ENCODE assay signal across 22 cellular contexts in genomic region chr10:114802177-114802576, GRCh38.
"Had no signal": no experiment of that assay in that cellular context is flagged by ENCODE, and none has a peak within 500 bp of the region (broad histone marks: within the 10 kb centered on the region; RNA-seq: fewer than 3 reads in every experiment).

No MANE protein-coding gene starts in this region.

- H3K9me3 ChIP-seq: body of pancreas, colonic mucosa, stomach, vagina had no signal

- H3K27ac Mint-ChIP-seq: activated naive CD8-positive, alpha-beta T cell treated with anti-CD3 and anti-CD28 coated beads for 36 hours; nephron had no signal

- DNase-seq: activated CD4-positive, alpha-beta T cell treated with anti-CD3 and anti-CD28 coated beads, Interleukin-2, amount 50 U/mL, for 1 hour; activated CD4-positive, CD25-positive, alpha-beta regulatory T cell; activated gamma-delta T cell treated with Interleukin-2 at 50 U/mL for 16 hours; activated naive CD8-positive, alpha-beta T cell treated with anti-CD3 and anti-CD28 coated beads for 36 hours; body of pancreas; central memory CD4-positive, alpha-beta T cell; colonic mucosa; foreskin keratinocyte; islet precursor cell; left colon; stimulated activated CD4-positive, alpha-beta T cell treated with anti-CD3 and anti-CD28 coated beads, Interleukin-4, amount 100 ng/mL, for 1 hour; stomach; T-helper 9 cell; trophoblast cell had no signal

- ATAC-seq: body of pancreas, foreskin keratinocyte, left colon, sciatic nerve had no signal

- H3K4me2 ChIP-seq: hepatocyte, smooth muscle cell had no signal

- H3K4me1 ChIP-seq: body of pancreas, colonic mucosa, foreskin keratinocyte, stomach, vagina had no signal

- H3K79me2 ChIP-seq: hepatocyte, parathyroid adenoma had no signal

- H3K36me3 ChIP-seq: colonic mucosa, stomach, vagina had no signal

- H3K4me1 Mint-ChIP-seq: nephron had no signal

- H3K9me3 Mint-ChIP-seq: activated naive CD8-positive, alpha-beta T cell treated with anti-CD3 and anti-CD28 coated beads for 36 hours; activated T-cell treated with anti-CD3 and anti-CD28 coated beads, Interleukin-2, amount 50 U/mL, for 4 hours; nephron had no signal

- H3K9ac ChIP-seq: parathyroid adenoma had no signal

- H3K4me3 Mint-ChIP-seq: activated naive CD8-positive, alpha-beta T cell treated with anti-CD3 and anti-CD28 coated beads for 36 hours; activated T-cell treated with anti-CD3 and anti-CD28 coated beads, Interleukin-2, amount 50 U/mL, for 4 hours; nephron had no signal

- H3K36me3 Mint-ChIP-seq: activated naive CD8-positive, alpha-beta T cell treated with anti-CD3 and anti-CD28 coated beads for 36 hours had no signal

- H3K27ac ChIP-seq: body of pancreas, colonic mucosa, foreskin keratinocyte, hepatocyte, parathyroid adenoma, stomach, vagina had no signal

- H3K27me3 ChIP-seq: body of pancreas, colonic mucosa, foreskin keratinocyte, hepatocyte, stomach, vagina had no signal

- H2AFZ ChIP-seq: hepatocyte, parathyroid adenoma had no signal

- H3K27me3 Mint-ChIP-seq: activated naive CD8-positive, alpha-beta T cell treated with anti-CD3 and anti-CD28 coated beads for 36 hours had no signal

- H3K4me3 ChIP-seq: body of pancreas, colonic mucosa, hepatocyte, lung, smooth muscle cell, stomach, vagina had no signal
